ENCODE assay signal across 9 cellular contexts in the genomic region with DNA sequence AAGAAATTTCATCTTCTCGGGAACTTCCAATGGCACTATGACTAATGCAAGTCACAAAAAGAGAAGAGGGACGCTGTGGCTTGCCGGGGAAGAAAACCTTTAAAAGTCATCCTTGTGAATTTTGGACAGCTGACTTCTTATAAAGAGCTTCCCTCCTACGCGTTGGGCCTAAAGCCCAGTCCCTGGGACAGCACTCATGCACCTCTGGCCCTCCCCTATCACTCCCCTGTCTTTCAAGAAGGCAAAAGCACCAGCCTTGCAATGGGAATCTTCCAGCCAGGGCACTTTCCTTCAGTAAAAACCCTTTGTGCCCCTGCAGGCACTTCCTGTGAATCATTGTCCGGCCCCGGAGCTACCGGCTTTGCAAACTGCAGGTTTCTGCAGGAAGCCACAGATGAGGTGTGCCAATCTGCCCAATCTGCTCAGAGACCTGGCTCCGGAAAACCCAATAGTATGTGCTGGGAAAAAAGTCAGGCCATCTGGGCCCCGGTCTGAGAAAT. TPM values are rescaled to one million over a fixed set of nuclear protein-coding genes. Genes with fewer than 3 reads are reported as not detected.
DNase-seq lines count a peak whose midpoint lies in the region; ATAC-seq and TF ChIP-seq lines count a peak whose summit lies in the region.
"Had no signal": no experiment of that assay in that cellular context is flagged by ENCODE, and none has a peak within 500 bp of the region (broad histone marks: within the 10 kb centered on the region; RNA-seq: fewer than 3 reads in every experiment).

No MANE protein-coding gene starts in this region.

- DNase-seq in CD8-positive, alpha-beta memory T cell, result peak in 4 of 5 donors; percentile 17 to 51 (median 21)
- peak; percentile 70 for DNase-seq in activated CD8-positive, alpha-beta memory T cell treated with anti-CD3 and anti-CD28 coated beads for 24 hours
- DNase-seq in glutamatergic neuron (no peak), NCI-H2029 (lab: John Stamatoyannopoulos, UW) (no peak), mucosa of gallbladder (ENCODE audit: low spot score) (no peak)
- DNase-seq in stimulated activated CD8-positive, alpha-beta memory T cell treated with anti-CD3 and anti-CD28 coated beads, Interleukin-4, amount 100 ng/mL, for 48 hours, result peak; percentile 72

- no peaks in the 10 kb centered on the region for H3K36me3 ChIP-seq in CD8-positive, alpha-beta memory T cell (ENCODE audit: insufficient read depth, low read length)
- H3K36me3 ChIP-seq: cardiac muscle cell had no signal

- TF ChIP-seq CTCF in glutamatergic neuron (IDR thresholded peaks at IDR 0.05; ENCODE audit: partially characterized antibody, unreplicated experiment), result no peak

- peak overlapping the region; percentile 4 for H3K4me3 ChIP-seq in CD8-positive, alpha-beta memory T cell (ENCODE audit: low read length)
- H3K4me3 ChIP-seq: cardiac muscle cell had no signal

- H3K4me1 ChIP-seq in CD8-positive, alpha-beta memory T cell (ENCODE audit: insufficient read depth, low read length), result peaks cover 31% of the 10 kb centered on the region

- H3K27ac Mint-ChIP-seq in CD8-positive, alpha-beta memory T cell, result peak overlapping the region in 7 of 8 donors; percentile 17 to 92 (median 67)
- peak overlapping the region; percentile 75 for H3K27ac Mint-ChIP-seq in glutamatergic neuron (ENCODE audit: unreplicated experiment)

- H3K4me3 Mint-ChIP-seq in CD8-positive, alpha-beta memory T cell, result peak overlapping the region; percentile 26 to 86 (median 72)
- H3K4me3 Mint-ChIP-seq in glutamatergic neuron (ENCODE audit: unreplicated experiment), result peak overlapping the region; percentile 46

- H3K36me3 Mint-ChIP-seq in CD8-positive, alpha-beta memory T cell, result peaks cover 0 to 3% (median 1%) of the 10 kb centered on the region in 3 donors
- H3K36me3 Mint-ChIP-seq in glutamatergic neuron (ENCODE audit: unreplicated experiment), result no peaks in the 10 kb centered on the region

- no peaks in the 10 kb centered on the region for H3K27me3 ChIP-seq in CD8-positive, alpha-beta memory T cell (ENCODE audit: insufficient read depth, low read length, poor library complexity, severe bottlenecking)
- H3K27me3 ChIP-seq: cardiac muscle cell had no signal

- CTCF ChIA-PET in CD8-positive, alpha-beta memory T cell (lab: Charles Lee), result interaction anchor here (1.4 to 2.8 kb wide), 4 partner anchors 10 to 55 kb away, joined by 4 to 29 read pairs (median 6); partner anchors contain the start of gene MREG

- no peaks in the 10 kb centered on the region for H3K9me3 ChIP-seq in CD8-positive, alpha-beta memory T cell (ENCODE audit: low read length)

- peak; percentile 37 for ATAC-seq in GM19467 (IDR thresholded peaks at IDR 0.05; ENCODE audit: unreplicated experiment)
- peak; percentile 36 for ATAC-seq in HG03442 (IDR thresholded peaks at IDR 0.05; ENCODE audit: unreplicated experiment)

- H3K4me1 Mint-ChIP-seq in CD8-positive, alpha-beta memory T cell, result peaks cover 43 to 66% (median 53%) of the 10 kb centered on the region in 3 donors
- peaks cover 54% of the 10 kb centered on the region for H3K4me1 Mint-ChIP-seq in glutamatergic neuron (ENCODE audit: low read depth, unreplicated experiment)

- POLR2A ChIA-PET in CD8-positive, alpha-beta memory T cell (lab: Charles Lee), result interaction anchor here (0.6 kb wide), 2 partner anchors 40 to 43 kb away, joined by 5 read pairs; no protein-coding TSS in a partner anchor

- no peak overlapping the region for H3K27ac ChIP-seq in CD8-positive, alpha-beta memory T cell (ENCODE audit: low read depth, low read length)
- H3K27ac ChIP-seq: cardiac muscle cell had no signal

- no peaks in the 10 kb centered on the region for H3K9me3 Mint-ChIP-seq in CD8-positive, alpha-beta memory T cell
- H3K9me3 Mint-ChIP-seq in glutamatergic neuron (ENCODE audit: unreplicated experiment), result peaks cover 11% of the 10 kb centered on the region

- no peaks in the 10 kb centered on the region for H3K27me3 Mint-ChIP-seq in CD8-positive, alpha-beta memory T cell
- H3K27me3 Mint-ChIP-seq in glutamatergic neuron (ENCODE audit: unreplicated experiment), result peaks cover 5% of the 10 kb centered on the region

RNA-seq across cellular contexts. Expression of gene MREG, which starts 7.1 kb away (rescaled TPM):
- total RNA-seq in CD8-positive, alpha-beta memory T cell, result 10 to 100 TPM; 25.4 to 26.2 TPM
- 3.9 TPM for polyA plus RNA-seq in CD8-positive, alpha-beta memory T cell
- total RNA-seq in glutamatergic neuron (ENCODE audit: unreplicated experiment), result 48.4 TPM
- total RNA-seq in mucosa of gallbladder, result 9.2 TPM

Comparison
In these comparisons a context has a peak if more than half of its experiments do, and no peak if none do; other contexts are left out.
1. DNase-seq: peak in CD8-positive, alpha-beta memory T cell (4 of 5), activated CD8-positive, alpha-beta memory T cell treated with anti-CD3 and anti-CD28 coated beads for 24 hours (single experiment) and stimulated activated CD8-positive, alpha-beta memory T cell treated with anti-CD3 and anti-CD28 coated beads, Interleukin-4, amount 100 ng/mL, for 48 hours (single experiment); none in glutamatergic neuron (single experiment), NCI-H2029 (single experiment) and mucosa of gallbladder (single experiment).